9 cellular contexts compared by ENCODE assay signal in genomic region chr10:85791846-85792532, GRCh38.
DNase-seq lines count a peak whose midpoint lies in the region; ATAC-seq, FAIRE-seq and TF ChIP-seq lines count a peak whose summit lies in the region.
"Had no signal": no experiment of that assay in that cellular context is flagged by ENCODE, and none has a peak within 500 bp of the region (broad histone marks: within the 10 kb centered on the region; RNA-seq: fewer than 3 reads in every experiment).

No MANE protein-coding gene starts in this region.

- H3K27me3 ChIP-seq in pancreas = no peaks in the 10 kb centered on the region

- 60 to 69% methylated on average over 5 of the region's 5 CpGs for WGBS in pancreas, 2 donors

- H3K9me3 ChIP-seq in pancreas = no peaks in the 10 kb centered on the region

- intact Hi-C loops in pancreas (cut with DNase I) = no loop called here

- H3K27me3 Mint-ChIP-seq in nephron progenitor cell (ENCODE audit: low read depth, poor library complexity) = peaks cover 9% of the 10 kb centered on the region

- DNase-seq in D721Med (ENCODE audit: insufficient read length, low spot score) = no peak
- peak; percentile 14 for DNase-seq in Jurkat, Clone E6-1 (ENCODE audit: low read depth, low spot score)
- peak; percentile 2 to 8 for DNase-seq in cardiac fibroblast (ENCODE audit: low read depth in 2 of 2)
- no peak for DNase-seq in nephron progenitor cell
- no peak for DNase-seq in T1000 (lab: John Stamatoyannopoulos, UW)
- DNase-seq in SKM-1 treated with dmso at 0.1 percent for 144 hours (lab: John Stamatoyannopoulos, UW; ENCODE audit: unreplicated experiment) = no peak
- DNase-seq in D341Med (ENCODE audit: low spot score) = no peak
- DNase-seq in pancreas = no peak
- DNase-seq: NCI-H345 had no signal

- H3K27ac Mint-ChIP-seq in nephron progenitor cell = peak overlapping the region; percentile 55

- FAIRE-seq in D721Med (lab: Jason Lieb, UNC) (no peak), pancreas (lab: Jason Lieb, UNC) (no peak)

- no peaks in the 10 kb centered on the region for H3K36me3 ChIP-seq in pancreas

- no peaks in the 10 kb centered on the region for H3K36me3 Mint-ChIP-seq in nephron progenitor cell (ENCODE audit: low read depth)

- no peak overlapping the region for H3K27ac ChIP-seq in pancreas

- no peak for ATAC-seq in pancreas

- TF ChIP-seq CTCF in D721Med (IDR thresholded peaks at IDR 0.05; ENCODE audit: insufficient read depth, missing control alignments) (peak; percentile 11), cardiac fibroblast (IDR thresholded peaks at IDR 0.05; ENCODE audit: low read depth, low read length) (no peak), nephron progenitor cell (IDR thresholded peaks at IDR 0.05) (no peak), pancreas (IDR thresholded peaks at IDR 0.05) (no peak)

- no peak overlapping the region for H3K4me3 ChIP-seq in Jurkat, Clone E6-1 (ENCODE audit: low read length)
- H3K4me3 ChIP-seq in cardiac fibroblast (replicated peaks in 1 of 2; ENCODE audit: low read depth in 2 of 2, low read length in 2 of 2) (no peak overlapping the region), pancreas (no peak overlapping the region)

- H3K4me1 ChIP-seq in pancreas = no peaks in the 10 kb centered on the region

- no peak overlapping the region for H3K4me3 Mint-ChIP-seq in nephron progenitor cell

- H3K4me1 Mint-ChIP-seq in nephron progenitor cell = peaks cover 61% of the 10 kb centered on the region

- no peaks in the 10 kb centered on the region for H3K9me3 Mint-ChIP-seq in nephron progenitor cell

Comparison
In these comparisons a context has a peak if more than half of its experiments do, and no peak if none do; other contexts are left out.
1. DNase-seq: peak in Jurkat, Clone E6-1 (single experiment) and cardiac fibroblast (2 of 2); none in D721Med (single experiment), nephron progenitor cell (single experiment), T1000 (single experiment), SKM-1 treated with dmso at 0.1 percent for 144 hours (single experiment), D341Med (single experiment) and pancreas (0 of 6).